Comparison of ENCODE assay signal across 8 cellular contexts in genomic region chr3:184185461-184186183, GRCh38. TPM values are rescaled to one million over a fixed set of nuclear protein-coding genes. Genes with fewer than 3 reads are reported as not detected.
A peak's percentile ranks its signal among the peaks of the same experiment; 100 is the strongest.
DNase-seq lines count a peak whose midpoint lies in the region; ATAC-seq and TF ChIP-seq lines count a peak whose summit lies in the region.

No MANE protein-coding gene starts in this region.

- peak overlapping the region; percentile 98 for H3K27ac Mint-ChIP-seq in progenitor cell of endocrine pancreas

- H3K4me3 Mint-ChIP-seq in progenitor cell of endocrine pancreas (ENCODE audit: low read depth): peak overlapping the region; percentile 98

- H3K36me3 ChIP-seq in left ventricle myocardium inferior: peaks cover 73% of the 10 kb centered on the region

- H3K9me3 ChIP-seq in left ventricle myocardium inferior (replicated peaks): no peaks in the 10 kb centered on the region

- H3K27me3 Mint-ChIP-seq in progenitor cell of endocrine pancreas: no peaks in the 10 kb centered on the region

- intact Hi-C loops in left ventricle myocardium inferior (cut with micrococcal nuclease): loop anchor here (10.0 kb wide), 1 partner anchor 59 kb away; the partner anchor contains the start of genes ALG3 and EEF1AKMT4

- TF ChIP-seq POLR2A in GM15510 (IDR thresholded peaks at IDR 0.05; ENCODE audit: borderline replicate concordance, extremely low read depth, insufficient read length): peak; percentile 69

- H3K4me3 ChIP-seq in left ventricle myocardium inferior: peak overlapping the region; percentile 79

- no peaks in the 10 kb centered on the region for H3K9me3 Mint-ChIP-seq in progenitor cell of endocrine pancreas (ENCODE audit: low read depth)

- H3K4me1 ChIP-seq in left ventricle myocardium inferior: peaks cover 39% of the 10 kb centered on the region

- no peaks in the 10 kb centered on the region for H3K27me3 ChIP-seq in left ventricle myocardium inferior (ENCODE audit: low read depth)

- H3K27ac ChIP-seq in left ventricle myocardium inferior (replicated peaks): peak overlapping the region; percentile 95

- peaks cover 19% of the 10 kb centered on the region for H3K4me1 Mint-ChIP-seq in progenitor cell of endocrine pancreas (ENCODE audit: low read depth)

- TF ChIP-seq CTCF in left ventricle myocardium inferior (IDR thresholded peaks at IDR 0.05; ENCODE audit: borderline replicate concordance): no peak
- TF ChIP-seq CTCF in progenitor cell of endocrine pancreas (IDR thresholded peaks at IDR 0.05; ENCODE audit: unreplicated experiment): no peak

- peak; percentile 85 for ATAC-seq in HG02884 (IDR thresholded peaks at IDR 0.05; ENCODE audit: unreplicated experiment)

- peaks cover 21% of the 10 kb centered on the region for H3K36me3 Mint-ChIP-seq in progenitor cell of endocrine pancreas (ENCODE audit: insufficient read depth)

- DNase-seq in NCI-H146 treated with DMSO at 0.1 percent for 48 hours (lab: John Stamatoyannopoulos, UW; ENCODE audit: unreplicated experiment) (peak; percentile 100), T-helper 1 cell (peak; percentile 98 to 100 (median 99)), amygdala (lab: John Stamatoyannopoulos, UW) (peak; percentile 91 to 100 (median 98)), left ventricle myocardium inferior (peak; percentile 100), progenitor cell of endocrine pancreas (ENCODE audit: low spot score, unreplicated experiment) (peak; percentile 99), ureter (ENCODE audit: low spot score) (peak; percentile 100)

RNA-seq across cellular contexts. Expression of gene ABCF3, which starts 0.4 kb away (rescaled TPM):
- 70.2 TPM for total RNA-seq in left ventricle myocardium inferior
- total RNA-seq in progenitor cell of endocrine pancreas: 60.8 and 65.9 TPM in 2 replicates
- 77.6 TPM for total RNA-seq in ureter

RNA-seq across cellular contexts. Expression of gene AP2M1, which starts 11.0 kb away (rescaled TPM):
- 336 TPM for total RNA-seq in left ventricle myocardium inferior
- 213 and 223 TPM in 2 replicates for total RNA-seq in progenitor cell of endocrine pancreas
- total RNA-seq in ureter: 243 TPM

RNA-seq across cellular contexts. Expression of gene DVL3, which starts 30.4 kb away (rescaled TPM):
- total RNA-seq in left ventricle myocardium inferior (63.5 TPM), progenitor cell of endocrine pancreas (112 and 118 TPM in 2 replicates), ureter (61.1 TPM)

RNA-seq across cellular contexts. Expression of gene VWA5B2, which starts 43.8 kb away (rescaled TPM):
- total RNA-seq in left ventricle myocardium inferior (not detected), progenitor cell of endocrine pancreas (67.9 and 71.5 TPM in 2 replicates), ureter (not detected)

RNA-seq across cellular contexts. Expression of gene EIF2B5, which starts 50.5 kb away (rescaled TPM):
- total RNA-seq in left ventricle myocardium inferior (32.1 TPM), progenitor cell of endocrine pancreas (45.4 and 45.7 TPM in 2 replicates), ureter (48.6 TPM)

Comparison
In these comparisons a context has a peak if more than half of its experiments do, and no peak if none do; other contexts are left out.
1. Peak in every context shown above with its lines: DNase-seq, ATAC-seq, H3K4me3 ChIP-seq and H3K27ac ChIP-seq.